Comparison of ENCODE assay signal across 8 cellular contexts in the genomic region with DNA sequence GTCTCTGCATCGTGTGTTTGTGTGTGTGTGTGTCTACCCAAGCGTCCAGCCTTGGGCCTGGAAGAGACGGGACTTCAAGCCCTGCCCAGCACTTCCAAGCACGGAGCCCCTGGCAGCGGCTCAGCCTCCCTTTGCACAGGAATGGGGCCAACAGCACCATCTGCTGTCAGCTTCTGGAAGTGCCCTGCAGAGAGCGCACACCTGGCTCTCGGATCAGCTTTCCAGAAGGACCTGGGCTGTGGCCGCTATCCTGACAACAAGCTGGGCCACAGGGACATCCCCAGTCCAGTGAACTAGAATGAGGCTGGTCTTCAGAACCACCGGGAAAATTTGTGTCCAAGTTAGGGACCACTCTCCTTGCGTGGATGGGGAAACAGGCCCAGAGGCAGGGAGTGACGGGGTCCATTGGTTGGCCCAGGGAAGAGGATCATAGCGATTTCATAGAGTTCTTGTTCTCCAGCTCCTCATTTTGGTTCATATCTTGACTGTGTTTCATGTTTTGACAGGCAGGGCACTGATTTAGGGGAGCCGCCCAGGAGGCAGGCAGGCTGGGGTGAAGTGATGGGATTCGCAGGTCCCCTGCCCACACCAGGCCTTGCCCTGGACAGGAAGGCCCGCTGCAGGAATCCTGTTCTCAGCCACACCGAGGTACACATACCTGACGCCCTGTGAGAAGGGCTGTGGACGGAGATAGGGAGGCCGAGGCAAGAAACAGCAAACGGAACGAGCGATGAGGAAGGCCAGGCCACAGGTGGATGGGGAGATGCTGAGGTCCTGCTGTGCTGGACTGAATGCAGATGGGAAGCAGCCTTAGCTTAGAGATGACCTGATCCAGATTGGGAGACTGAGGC. TPM values are rescaled to one million over a fixed set of nuclear protein-coding genes. Genes with fewer than 3 reads are reported as not detected.
DNase-seq lines count a peak whose midpoint lies in the region; ATAC-seq and TF ChIP-seq lines count a peak whose summit lies in the region.

No MANE protein-coding gene starts in this region.

- no peak overlapping the region for H3K27ac ChIP-seq in uterus

- no peaks in the 10 kb centered on the region for H3K27me3 ChIP-seq in uterus

- peak; percentile 76 for ATAC-seq in Right ventricle myocardium inferior
- no peak for ATAC-seq in GM18505 (IDR thresholded peaks at IDR 0.05; ENCODE audit: unreplicated experiment)

- H3K4me3 ChIP-seq in uterus, result no peak overlapping the region

- DNase-seq in DMS53 treated with DMSO at 0.1 percent for 48 hours (lab: John Stamatoyannopoulos, UW; ENCODE audit: unreplicated experiment) (peak; percentile 33), LoVo (ENCODE audit: low spot score) (peak; percentile 61), SK-N-DZ (ENCODE audit: low spot score) (peak; percentile 81), Right ventricle myocardium inferior (ENCODE audit: missing footprints) (peak; percentile 86), posterior vena cava (ENCODE audit: low spot score) (peak; percentile 91), uterus (peak; percentile 18 to 42)

- peak overlapping the region; percentile 15 for H3K27ac Mint-ChIP-seq in activated naive CD4-positive, alpha-beta T cell treated with anti-CD3 and anti-CD28 coated beads, Interleukin-2, amount 50 U/mL, for 24 hours

- TF ChIP-seq CTCF in uterus (IDR thresholded peaks at IDR 0.05), result peak; percentile 47 to 72 (median 65)

- peaks cover 2% of the 10 kb centered on the region for H3K36me3 Mint-ChIP-seq in activated naive CD4-positive, alpha-beta T cell treated with anti-CD3 and anti-CD28 coated beads, Interleukin-2, amount 50 U/mL, for 24 hours

- H3K4me1 Mint-ChIP-seq in activated naive CD4-positive, alpha-beta T cell treated with anti-CD3 and anti-CD28 coated beads, Interleukin-2, amount 50 U/mL, for 24 hours, result no peaks in the 10 kb centered on the region

- no peaks in the 10 kb centered on the region for H3K9me3 ChIP-seq in uterus

- H3K4me1 ChIP-seq in uterus, result no peaks in the 10 kb centered on the region

- intact Hi-C loops in Right ventricle myocardium inferior (cut with DNase I), result loop anchor here (1.0 kb wide), 1 partner anchor 224 kb away; no protein-coding TSS in a partner anchor
- intact Hi-C loops in posterior vena cava (cut with DNase I), result loop anchor here in 1 of 2 donors (2.0 kb wide), 1 partner anchor 224 kb away; no protein-coding TSS in a partner anchor
- intact Hi-C loops in uterus (cut with DNase I; ENCODE audit: low total_unique reads), result no loop called here

- H3K4me3 Mint-ChIP-seq in activated naive CD4-positive, alpha-beta T cell treated with anti-CD3 and anti-CD28 coated beads, Interleukin-2, amount 50 U/mL, for 24 hours, result no peak overlapping the region

- H3K27me3 Mint-ChIP-seq in activated naive CD4-positive, alpha-beta T cell treated with anti-CD3 and anti-CD28 coated beads, Interleukin-2, amount 50 U/mL, for 24 hours, result peaks cover 32% of the 10 kb centered on the region

- TF ChIP-seq POLR2A in uterus (IDR thresholded peaks at IDR 0.05) (no peak), GM18505 (IDR thresholded peaks at IDR 0.05; ENCODE audit: borderline replicate concordance, extremely low read depth, insufficient read depth, insufficient read length) (no peak)

- no peaks in the 10 kb centered on the region for H3K9me3 Mint-ChIP-seq in activated naive CD4-positive, alpha-beta T cell treated with anti-CD3 and anti-CD28 coated beads, Interleukin-2, amount 50 U/mL, for 24 hours

- H3K36me3 ChIP-seq in uterus, result no peaks in the 10 kb centered on the region

RNA-seq across cellular contexts. Expression of a gene that starts 38.4 kb away (rescaled TPM):
- not detected in 2 replicates for polyA plus RNA-seq in SK-N-DZ (2014; cell fraction: cytosol; rRNA removed)
- polyA plus RNA-seq in SK-N-DZ (2014; cell fraction: nucleus; rRNA removed), result not detected in 2 replicates
- total RNA-seq in Right ventricle myocardium inferior, result not detected
- total RNA-seq in posterior vena cava, result not detected
- under 1 TPM in 1 of 4 donors, not detected in 3; 0.27 TPM for total RNA-seq in uterus

Comparison
In these comparisons a context has a peak if more than half of its experiments do, and no peak if none do; other contexts are left out.
1. DNase-seq: peak in every context shown above with its lines; median percentile 91 in posterior vena cava; 86 in Right ventricle myocardium inferior; 81 in SK-N-DZ; 61 in LoVo; 33 in DMS53 treated with DMSO at 0.1 percent for 48 hours; 30 in uterus.